8 cellular contexts compared by ENCODE assay signal in genomic region chr17:48374650-48375230, GRCh38. TPM values are rescaled to one million over a fixed set of nuclear protein-coding genes. Genes with fewer than 3 reads are reported as not detected.
DNase-seq lines count a peak whose midpoint lies in the region; ATAC-seq, FAIRE-seq and TF ChIP-seq lines count a peak whose summit lies in the region.

No MANE protein-coding gene starts in this region.

- no peaks in the 10 kb centered on the region for H3K9me3 Mint-ChIP-seq in CD8-positive, alpha-beta memory T cell

- H3K4me1 Mint-ChIP-seq in CD8-positive, alpha-beta memory T cell, result peaks cover 15 to 42% (median 32%) of the 10 kb centered on the region in 3 donors

- peaks cover 31% of the 10 kb centered on the region for H3K4me1 ChIP-seq in CD8-positive, alpha-beta memory T cell (ENCODE audit: insufficient read depth, low read length)
- H3K4me1 ChIP-seq in Panc1 (ENCODE audit: control insufficient read depth, insufficient read depth, low read length), result no peaks in the 10 kb centered on the region
- H3K4me1 ChIP-seq in osteoblast (ENCODE audit: insufficient read depth, low read length), result no peaks in the 10 kb centered on the region

- FAIRE-seq in H54 (lab: Jason Lieb, UNC) (no peak), bronchial epithelial cell (lab: Jason Lieb, UNC) (no peak)

- no TSS peak for BruUV-seq in Panc1 (replicated peaks; lab: Mats Ljungman, UMichigan)

- no peak overlapping the region for H3K27ac ChIP-seq in CD8-positive, alpha-beta memory T cell (ENCODE audit: low read depth, low read length)
- no peak overlapping the region for H3K27ac ChIP-seq in Panc1 (ENCODE audit: low read length)
- no peak overlapping the region for H3K27ac ChIP-seq in osteoblast (ENCODE audit: low read depth, low read length)

- H3K9me3 ChIP-seq in CD8-positive, alpha-beta memory T cell (ENCODE audit: low read length), result no peaks in the 10 kb centered on the region
- H3K9me3 ChIP-seq in Panc1 (ENCODE audit: control insufficient read depth, insufficient read depth, low read depth, low read length) (no peaks in the 10 kb centered on the region), osteoblast (ENCODE audit: low read depth, low read length) (no peaks in the 10 kb centered on the region)

- no peak overlapping the region for H2AFZ ChIP-seq in osteoblast (ENCODE audit: low read length)

- TF ChIP-seq CTCF in Panc1 (IDR thresholded peaks at IDR 0.05), result peak; percentile 77
- peak; percentile 56 for TF ChIP-seq CTCF in bronchial epithelial cell (IDR thresholded peaks at IDR 0.05; ENCODE audit: insufficient read depth, low read length, severe bottlenecking)
- TF ChIP-seq CTCF in osteoblast (IDR thresholded peaks at IDR 0.05; ENCODE audit: extremely low read depth, low read depth, low read length), result peak; percentile 44

- H3K36me3 ChIP-seq in CD8-positive, alpha-beta memory T cell (ENCODE audit: insufficient read depth, low read length), result peaks cover 7% of the 10 kb centered on the region
- H3K36me3 ChIP-seq in Panc1 (ENCODE audit: control insufficient read depth, insufficient read depth, low read length) (no peaks in the 10 kb centered on the region), bronchial epithelial cell (ENCODE audit: control insufficient read depth, insufficient read depth, low read length) (no peaks in the 10 kb centered on the region), osteoblast (ENCODE audit: insufficient read depth, low read length) (no peaks in the 10 kb centered on the region)

- POLR2A ChIA-PET in CD8-positive, alpha-beta memory T cell (lab: Charles Lee), result no interaction called here
- POLR2A ChIA-PET in Panc1 (lab: Charles Lee), result no interaction called here

- no peak overlapping the region for H3K4me3 ChIP-seq in CD8-positive, alpha-beta memory T cell (ENCODE audit: low read length)
- H3K4me3 ChIP-seq in Panc1 (ENCODE audit: low read depth in 2 of 2, low read length in 2 of 2) (no peak overlapping the region), bronchial epithelial cell (ENCODE audit: low read depth, low read length) (no peak overlapping the region), osteoblast (ENCODE audit: insufficient read depth, low read length) (no peak overlapping the region)

- peak overlapping the region in 3 of 8 donors; percentile 52 to 71 (median 69) for H3K27ac Mint-ChIP-seq in CD8-positive, alpha-beta memory T cell

- no peaks in the 10 kb centered on the region for H3K27me3 ChIP-seq in CD8-positive, alpha-beta memory T cell (ENCODE audit: insufficient read depth, low read length, poor library complexity, severe bottlenecking)
- no peaks in the 10 kb centered on the region for H3K27me3 ChIP-seq in Panc1 (ENCODE audit: control insufficient read depth, insufficient read depth, low read length)
- peaks cover 2% of the 10 kb centered on the region for H3K27me3 ChIP-seq in bronchial epithelial cell (ENCODE audit: control insufficient read depth, insufficient read depth, low read length)
- peaks cover 51% of the 10 kb centered on the region for H3K27me3 ChIP-seq in osteoblast (ENCODE audit: insufficient read depth, low read length)

- CTCF ChIA-PET in CD8-positive, alpha-beta memory T cell (lab: Charles Lee), result interaction anchor here (0.5 to 1.5 kb wide), 5 partner anchors 11 to 79 kb away, joined by 3 to 4 read pairs (median 4); no protein-coding TSS in a partner anchor
- CTCF ChIA-PET in Panc1 (lab: Charles Lee), result interaction anchor here (0.6 kb wide), 1 partner anchor 9 kb away, joined by 4 read pairs; no protein-coding TSS in a partner anchor

- peak in 3 of 5 donors; percentile 7 to 53 (median 11) for DNase-seq in CD8-positive, alpha-beta memory T cell
- DNase-seq in H54 (ENCODE audit: insufficient read length, low spot score) (peak; percentile 26), Panc1 (ENCODE audit: low read depth, low spot score) (no peak), bronchial epithelial cell (ENCODE audit: low read depth) (peak; percentile 11), osteoblast (ENCODE audit: insufficient read length, low spot score, missing footprints) (no peak), GM03348 (ENCODE audit: low spot score) (no peak), superior temporal gyrus (ENCODE audit: extremely low spot score) (no peak), hepatic stellate cell (ENCODE audit: low spot score) (no peak)

- H4K20me1 ChIP-seq in osteoblast (ENCODE audit: insufficient read depth, low read length), result no peaks in the 10 kb centered on the region

- in situ Hi-C loops in Panc1 (cut with HindIII; ENCODE audit: low pct_unique_long_range_greater_than_20kb, low sequenced_read_pairs), result no loop called here

- no peaks in the 10 kb centered on the region for H3K79me2 ChIP-seq in osteoblast (ENCODE audit: insufficient read depth, low read length)

- intact Hi-C loops in Panc1 (cut with micrococcal nuclease; ENCODE audit: unreplicated experiment), result no loop called here

- no peak for TF ChIP-seq POLR2A in H54 (IDR thresholded peaks at IDR 0.05; ENCODE audit: low read depth, low read length)

- H3K27me3 Mint-ChIP-seq in CD8-positive, alpha-beta memory T cell, result no peaks in the 10 kb centered on the region

- peak; percentile 89 for ATAC-seq in Panc1

- no peak overlapping the region for H3K4me2 ChIP-seq in osteoblast (ENCODE audit: insufficient read depth, low read length)

- H3K36me3 Mint-ChIP-seq in CD8-positive, alpha-beta memory T cell, result peaks cover 0 to 34% (median 6%) of the 10 kb centered on the region in 3 donors

- H3K4me3 Mint-ChIP-seq in CD8-positive, alpha-beta memory T cell, result no peak overlapping the region

RNA-seq across cellular contexts. Expression of gene SKAP1, which starts 55.3 kb away (rescaled TPM):
- total RNA-seq in CD8-positive, alpha-beta memory T cell, result 10 to 100 TPM; 50.5 to 56.0 TPM
- polyA plus RNA-seq in CD8-positive, alpha-beta memory T cell, result 264 TPM
- total RNA-seq in Panc1 (2021; ENCODE audit: unreplicated experiment), result 0.90 TPM
- 1.4 TPM for polyA plus RNA-seq in Panc1 (2012; ENCODE audit: insufficient read length)
- total RNA-seq in bronchial epithelial cell, result not detected in 2 replicates
- not detected in 2 replicates for total RNA-seq in osteoblast

Comparison
In these comparisons a context has a peak if more than half of its experiments do, and no peak if none do; other contexts are left out.
1. DNase-seq: peak in CD8-positive, alpha-beta memory T cell (3 of 5), H54 (single experiment) and bronchial epithelial cell (single experiment); none in Panc1 (single experiment), osteoblast (single experiment), GM03348 (single experiment), superior temporal gyrus (single experiment) and hepatic stellate cell (single experiment).
2. RNA of gene SKAP1, which starts 55.3 kb away (total RNA-seq): 50.5 to 56.0 TPM in CD8-positive, alpha-beta memory T cell; 0.90 TPM in Panc1 (single experiment), not detected in bronchial epithelial cell and not detected in osteoblast; every median in the first group is over 10 times any median in the second.
3. Peak in every context shown above with its lines, with median percentiles within 50 percentile points of each other: CTCF ChIP-seq.